In the genomic region with DNA sequence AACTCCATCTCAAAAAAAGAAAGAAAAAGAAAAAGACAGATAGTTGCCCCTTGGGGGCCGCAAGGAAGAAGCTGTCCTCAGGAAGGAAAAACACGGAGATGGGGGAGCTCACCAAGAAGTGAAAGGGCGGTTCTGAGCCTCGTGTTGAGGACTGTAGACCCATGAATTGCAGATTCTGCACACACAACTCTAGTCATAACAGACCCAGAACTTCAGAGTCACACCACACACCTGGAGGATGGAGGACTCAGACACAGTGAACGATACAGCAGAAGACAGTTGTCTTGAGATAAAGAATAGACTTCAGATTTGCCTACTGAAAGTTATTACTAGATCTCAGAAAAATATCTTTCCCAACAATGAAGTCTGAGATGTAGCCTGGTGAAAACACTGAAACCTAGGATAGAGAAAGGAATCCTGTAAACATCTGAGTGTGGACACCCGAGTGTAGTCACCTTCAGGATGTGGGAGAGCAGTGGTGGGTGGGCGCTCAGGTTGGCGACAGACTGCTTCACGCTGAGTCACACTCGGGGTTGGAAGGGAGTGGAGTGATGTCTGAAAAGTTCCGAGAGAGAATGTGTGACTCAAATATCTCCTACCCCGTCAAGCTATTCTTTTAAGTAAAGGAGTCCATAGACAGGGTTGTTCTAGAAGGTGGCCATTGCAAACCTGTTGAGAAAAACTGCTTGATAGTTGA, we compare ENCODE assay signal across 9 cellular contexts.
DNase-seq lines count a peak whose midpoint lies in the region; ATAC-seq and TF ChIP-seq lines count a peak whose summit lies in the region.
"Had no signal": no experiment of that assay in that cellular context is flagged by ENCODE, and none has a peak within 500 bp of the region (broad histone marks: within the 10 kb centered on the region; RNA-seq: fewer than 3 reads in every experiment).

No MANE protein-coding gene starts in this region.

- DNase-seq in GM03348 (ENCODE audit: low spot score), result peak; percentile 74
- DNase-seq in activated CD4-positive, alpha-beta T cell treated with anti-CD3 and anti-CD28 coated beads, Interleukin-2, amount 50 U/mL, for 1 hour, result peak; percentile 58
- DNase-seq in stimulated activated CD4-positive, alpha-beta T cell treated with anti-CD3 and anti-CD28 coated beads, Interleukin-1b, Interleukin-23, amount 100 ng/mL, for 24 hours (ENCODE audit: low read depth in 4 of 4, low spot score in 1 of 4), result peak; percentile 10 to 42 (median 25)
- DNase-seq in coronary artery (ENCODE audit: low spot score), result no peak
- no peak for DNase-seq in GM19240 (ENCODE audit: insufficient read length, low spot score)

- H3K27ac ChIP-seq in cingulate gyrus (ENCODE audit: low read depth, low read length) (peak overlapping the region; percentile 42), coronary artery (no peak overlapping the region)
- H3K27ac ChIP-seq: thoracic aorta had no signal

- H3K4me3 ChIP-seq in coronary artery, result no peak overlapping the region
- H3K4me3 ChIP-seq: thoracic aorta had no signal

- no peak for ATAC-seq in GM19351 (IDR thresholded peaks at IDR 0.05; ENCODE audit: unreplicated experiment)
- no peak for ATAC-seq in HG02981 (IDR thresholded peaks at IDR 0.05; ENCODE audit: unreplicated experiment)

- no peak for TF ChIP-seq CTCF in coronary artery (IDR thresholded peaks at IDR 0.05)

Comparison
In these comparisons a context has a peak if more than half of its experiments do, and no peak if none do; other contexts are left out.
1. DNase-seq: peak in GM03348 (single experiment), activated CD4-positive, alpha-beta T cell treated with anti-CD3 and anti-CD28 coated beads, Interleukin-2, amount 50 U/mL, for 1 hour (single experiment) and stimulated activated CD4-positive, alpha-beta T cell treated with anti-CD3 and anti-CD28 coated beads, Interleukin-1b, Interleukin-23, amount 100 ng/mL, for 24 hours (4 of 4); none in coronary artery (single experiment) and GM19240 (single experiment).